32 cellular contexts compared by ENCODE assay signal in genomic region chr9:34507966-34508365, GRCh38. TPM values are rescaled to one million over a fixed set of nuclear protein-coding genes. Genes with fewer than 3 reads are reported as not detected.
"Had no signal": no experiment of that assay in that cellular context is flagged by ENCODE, and none has a peak within 500 bp of the region (broad histone marks: within the 10 kb centered on the region; RNA-seq: fewer than 3 reads in every experiment).

No MANE protein-coding gene starts in this region.

- H3K27ac ChIP-seq: ascending aorta, body of pancreas, KMS-11, PC-9, SJCRH30, WERI-Rb-1 had no signal

- H3K9me2 ChIP-seq: SK-N-SH had no signal

- H3K4me3 ChIP-seq: ascending aorta, body of pancreas, MG63, PC-9, SJCRH30 had no signal

- ATAC-seq: activated CD4-positive, alpha-beta T cell treated with anti-CD3 and anti-CD28 coated beads for 36 hours; activated naive CD4-positive, alpha-beta T cell treated with anti-CD3 and anti-CD28 coated beads, Interleukin-2, amount 50 U/mL, for 72 hours; activated naive CD8-positive, alpha-beta T cell treated with anti-CD3 and anti-CD28 coated beads, Interleukin-2, amount 50 U/mL, for 24 hours; body of pancreas had no signal

- H3K9me3 ChIP-seq: ascending aorta, body of pancreas, MG63, SJCRH30, SK-N-SH had no signal

- H3K27me3 ChIP-seq: ascending aorta, body of pancreas, MG63 had no signal

- H3K9ac ChIP-seq: KMS-11, SK-N-SH had no signal

- DNase-seq: activated CD4-positive, alpha-beta memory T cell treated with anti-CD3 and anti-CD28 coated beads, Interleukin-2, amount 10 ng/mL, durations not matched to agents 7 days and 5 days; activated CD4-positive, alpha-beta T cell treated with anti-CD3 and anti-CD28 coated beads for 36 hours; activated CD4-positive, alpha-beta T cell treated with anti-CD3 and anti-CD28 coated beads, Interleukin-2, amount 50 U/mL, for 1 hour; activated CD8-positive, alpha-beta memory T cell treated with anti-CD3 and anti-CD28 coated beads, Interleukin-2, amount 50 U/mL, for 4 hours; activated naive CD4-positive, alpha-beta T cell treated with Interleukin-2 at 50 U/mL for 16 hours; activated naive CD8-positive, alpha-beta T cell treated with anti-CD3 and anti-CD28 coated beads, Interleukin-2, amount 50 U/mL, for 24 hours; activated T-cell treated with anti-CD3 and anti-CD28 coated beads, Interleukin-2, amount 50 U/mL, for 1 hour; amniotic stem cell; body of pancreas; central memory CD4-positive, alpha-beta T cell; MG63; NCI-H1092; NCI-H1417 treated with DMSO at 0.1 percent for 48 hours; NCI-H1694; NCI-H2029; NCI-H2107; NCI-H2171 treated with DMSO at 0.1 percent for 48 hours; NCI-H226; NCI-H526; NCI-H82; PC-9; SJCRH30; SK-N-SH; T-helper 1 cell; WERI-Rb-1 had no signal

- FAIRE-seq: bronchial epithelial cell had no signal

- H3K4me1 ChIP-seq: SJCRH30 had no signal

- H3K36me3 ChIP-seq: ascending aorta, MG63, SJCRH30, WERI-Rb-1 had no signal

- H2AFZ ChIP-seq: PC-9 had no signal

- H3K4me2 ChIP-seq: KMS-11, PC-9, SK-N-SH had no signal

RNA-seq across cellular contexts. Expression of gene ENHO, which starts 14.8 kb away (rescaled TPM):
- total RNA-seq: activated CD4-positive, alpha-beta memory T cell treated with anti-CD3 and anti-CD28 coated beads, Interleukin-2, amount 10 ng/mL, durations not matched to agents 7 days and 5 days; activated CD4-positive, alpha-beta T cell treated with anti-CD3 and anti-CD28 coated beads for 36 hours; ascending aorta; bronchial epithelial cell; NCI-H460; PC-9; SJCRH30; T-helper 2 cell treated with Interferon-gamma antibody and Interleukin-4, amounts not matched to agents 100 ng/mL and 5 ng/mL, for 36 hours had no signal

RNA-seq across cellular contexts. Expression of gene DNAI1, which starts 49.4 kb away (rescaled TPM):
- total RNA-seq: activated CD4-positive, alpha-beta memory T cell treated with anti-CD3 and anti-CD28 coated beads, Interleukin-2, amount 10 ng/mL, durations not matched to agents 7 days and 5 days; activated CD8-positive, alpha-beta memory T cell treated with anti-CD3 and anti-CD28 coated beads for 36 hours; ascending aorta; bronchial epithelial cell; T-helper 2 cell treated with Interferon-gamma antibody and Interleukin-4, amounts not matched to agents 100 ng/mL and 5 ng/mL, for 36 hours had no signal
